9 cellular contexts compared by ENCODE assay signal in genomic region chr21:44085491-44086321, GRCh38. TPM values are rescaled to one million over a fixed set of nuclear protein-coding genes. Genes with fewer than 3 reads are reported as not detected.
A peak's percentile ranks its signal among the peaks of the same experiment; 100 is the strongest.
DNase-seq lines count a peak whose midpoint lies in the region; ATAC-seq, FAIRE-seq and TF ChIP-seq lines count a peak whose summit lies in the region.
"Had no signal": no experiment of that assay in that cellular context is flagged by ENCODE, and none has a peak within 500 bp of the region (broad histone marks: within the 10 kb centered on the region; RNA-seq: fewer than 3 reads in every experiment).

No MANE protein-coding gene starts in this region.

- H3K27me3 ChIP-seq in tibial nerve (no peaks in the 10 kb centered on the region), HepG2 (ENCODE audit: control insufficient read depth in 1 of 2, insufficient read depth in 2 of 2, low read length in 2 of 2) (no peaks in the 10 kb centered on the region)

- intact Hi-C loops in HepG2 (cut with micrococcal nuclease; ENCODE audit: unreplicated experiment) = no loop called here

- no peaks in the 10 kb centered on the region for H3K9me3 ChIP-seq in tibial nerve
- no peaks in the 10 kb centered on the region for H3K9me3 ChIP-seq in HepG2 (ENCODE audit: low read length)

- peak overlapping the region; percentile 97 to 98 for H3K27ac Mint-ChIP-seq in effector memory CD8-positive, alpha-beta T cell
- peak overlapping the region; percentile 59 for H3K27ac Mint-ChIP-seq in mesothelial cell of epicardium

- POLR2A ChIA-PET in HepG2 (lab: Yijun Ruan, JAX) = no interaction called here

- H3K4me1 Mint-ChIP-seq in activated T-cell treated with anti-CD3 and anti-CD28 coated beads, Interleukin-2, amount 50 U/mL, for 4 hours (ENCODE audit: low read depth) = peaks cover 98% of the 10 kb centered on the region
- peaks cover 92 to 94% of the 10 kb centered on the region in 2 donors for H3K4me1 Mint-ChIP-seq in effector memory CD8-positive, alpha-beta T cell (ENCODE audit: low read depth in 2 of 2)
- peaks cover 20% of the 10 kb centered on the region for H3K4me1 Mint-ChIP-seq in mesothelial cell of epicardium

- peaks cover 0 to 52% (median 46%) of the 10 kb centered on the region in 4 donors for H3K4me1 ChIP-seq in tibial nerve
- no peaks in the 10 kb centered on the region for H3K4me1 ChIP-seq in HepG2 (ENCODE audit: insufficient read depth, low read length)

- no peak for TF ChIP-seq RAD21 in HepG2 (CRISPR knock-in tag; IDR thresholded peaks at IDR 0.05)

- TF ChIP-seq POLR2A in tibial nerve (IDR thresholded peaks at IDR 0.05) (no peak), HepG2 (IDR thresholded peaks at IDR 0.05; ENCODE audit: insufficient read depth in 1 of 2, low read depth in 2 of 2, low read length in 2 of 2) (no peak)

- no peak overlapping the region for H3K9ac ChIP-seq in HepG2 (ENCODE audit: insufficient read depth, low read depth, low read length)

- TF ChIP-seq CTCF in mesothelial cell of epicardium (IDR thresholded peaks at IDR 0.05; ENCODE audit: unreplicated experiment) (no peak), tibial nerve (IDR thresholded peaks at IDR 0.05) (no peak), HepG2 (CRISPR knock-in tag; IDR thresholded peaks at IDR 0.05) (no peak)

- no peak for FAIRE-seq in HepG2 (lab: Jason Lieb, UNC)

- no peak overlapping the region for H3K4me2 ChIP-seq in HepG2 (ENCODE audit: low read depth, low read length)

- in situ Hi-C loops in HepG2 (cut with HindIII; ENCODE audit: extremely low pct_ligation_motif_present, low pct_unique_long_range_greater_than_20kb) = no loop called here

- DNase-seq in activated T-cell treated with anti-CD3 and anti-CD28 coated beads, Interleukin-2, amount 50 U/mL, for 4 hours = no peak
- DNase-seq in activated T-cell treated with anti-CD3 and anti-CD28 coated beads for 4 hours = no peak
- DNase-seq in effector memory CD8-positive, alpha-beta T cell = no peak
- DNase-seq in mesothelial cell of epicardium (ENCODE audit: low spot score in 2 of 2, unreplicated experiment in 2 of 2) = no peak
- DNase-seq in tibial nerve (ENCODE audit: low spot score in 2 of 2) = no peak
- no peak for DNase-seq in iPS-NIHi7 (ENCODE audit: extremely low spot score)
- DNase-seq in HepG2 (ENCODE audit: low spot score) = no peak
- DNase-seq in NCI-H2107 (lab: John Stamatoyannopoulos, UW) = no peak
- DNase-seq: NCI-H510A had no signal

- no peaks in the 10 kb centered on the region for H3K27me3 Mint-ChIP-seq in activated T-cell treated with anti-CD3 and anti-CD28 coated beads, Interleukin-2, amount 50 U/mL, for 4 hours (ENCODE audit: low read depth)
- no peaks in the 10 kb centered on the region for H3K27me3 Mint-ChIP-seq in effector memory CD8-positive, alpha-beta T cell
- no peaks in the 10 kb centered on the region for H3K27me3 Mint-ChIP-seq in mesothelial cell of epicardium (ENCODE audit: low read depth)

- H3K36me3 Mint-ChIP-seq in activated T-cell treated with anti-CD3 and anti-CD28 coated beads, Interleukin-2, amount 50 U/mL, for 4 hours (ENCODE audit: insufficient read depth) = peaks cover 61% of the 10 kb centered on the region
- H3K36me3 Mint-ChIP-seq in effector memory CD8-positive, alpha-beta T cell (ENCODE audit: insufficient read depth) = peaks cover 88% of the 10 kb centered on the region
- peaks cover 45% of the 10 kb centered on the region for H3K36me3 Mint-ChIP-seq in mesothelial cell of epicardium

- H3K36me3 ChIP-seq in tibial nerve (peaks cover 0 to 82% (median 18%) of the 10 kb centered on the region in 3 donors), HepG2 (replicated peaks in 1 of 2; ENCODE audit: control insufficient read depth in 1 of 2, insufficient read depth in 2 of 2, low read length in 2 of 2) (peaks cover 17 to 76% of the 10 kb centered on the region in 2 experiments; a peak in 4 of 5 replicates)

- TF ChIP-seq EP300 in tibial nerve (IDR thresholded peaks at IDR 0.05) (peak in 1 of 2 donors; percentile 82), HepG2 (IDR thresholded peaks at IDR 0.05; ENCODE audit: low read depth in 2 of 2, low read length in 2 of 2) (no peak), HepG2 (CRISPR knock-in tag; IDR thresholded peaks at IDR 0.05; ENCODE audit: borderline replicate concordance) (no peak)

- CTCF ChIA-PET in HepG2 (lab: Yijun Ruan, JAX; ENCODE audit: low intra/inter-chr PET ratio, low total read pairs) = no interaction called here

- no peak overlapping the region for H3K4me3 ChIP-seq in tibial nerve
- H3K4me3 ChIP-seq in HepG2 (replicated peaks in 1 of 3; ENCODE audit: insufficient read depth in 1 of 3, low read depth in 2 of 3, low read length in 3 of 3) = no peak overlapping the region

- H3K4me3 Mint-ChIP-seq in activated T-cell treated with anti-CD3 and anti-CD28 coated beads, Interleukin-2, amount 50 U/mL, for 4 hours = peak overlapping the region; percentile 67
- peak overlapping the region; percentile 83 to 87 for H3K4me3 Mint-ChIP-seq in effector memory CD8-positive, alpha-beta T cell
- H3K4me3 Mint-ChIP-seq in mesothelial cell of epicardium = no peak overlapping the region

- 42 to 45% methylated on average over 15 of the region's 15 CpGs for WGBS in tibial nerve, 2 donors
- WGBS in HepG2 (ENCODE audit: low lambda C conversion rate) = 95% methylated on average over 15 of the region's 15 CpGs

- BruUV-seq in HepG2 (replicated peaks; lab: Mats Ljungman, UMichigan) = no TSS peak

- no peaks in the 10 kb centered on the region for H3K79me2 ChIP-seq in HepG2 (ENCODE audit: insufficient read depth, low read length)

- ATAC-seq in activated T-cell treated with anti-CD3 and anti-CD28 coated beads, Interleukin-2, amount 50 U/mL, for 4 hours = no peak
- no peak for ATAC-seq in effector memory CD8-positive, alpha-beta T cell (replicated peaks)
- no peak for ATAC-seq in HepG2

- H4K20me1 ChIP-seq in HepG2 (ENCODE audit: insufficient read depth, low read length) = no peaks in the 10 kb centered on the region

- H3K9me3 Mint-ChIP-seq in activated T-cell treated with anti-CD3 and anti-CD28 coated beads, Interleukin-2, amount 50 U/mL, for 4 hours = no peaks in the 10 kb centered on the region
- no peaks in the 10 kb centered on the region for H3K9me3 Mint-ChIP-seq in effector memory CD8-positive, alpha-beta T cell
- H3K9me3 Mint-ChIP-seq in mesothelial cell of epicardium = no peaks in the 10 kb centered on the region

- H2AFZ ChIP-seq in HepG2 (ENCODE audit: low read length) = no peak overlapping the region

- H3K27ac ChIP-seq in tibial nerve = peak overlapping the region; percentile 80 to 90 (median 88)
- no peak overlapping the region for H3K27ac ChIP-seq in HepG2 (ENCODE audit: extremely low read length, insufficient read depth, low read length)

RNA-seq across cellular contexts. Expression of gene PWP2, which starts 21.5 kb away (rescaled TPM):
- total RNA-seq in activated T-cell treated with anti-CD3 and anti-CD28 coated beads, Interleukin-2, amount 50 U/mL, for 4 hours = 100 to 1,000 TPM in 1 of 3 donors, 10 to 100 TPM in 2; 24.6 to 145 (median 27.1) TPM
- total RNA-seq in mesothelial cell of epicardium = 2.3 to 7.5 TPM (median 3.1 TPM) in 3 replicates
- 10 to 100 TPM in 3 of 4 donors, 1 to 10 TPM in 1; 4.7 to 22.0 (median 14.2) TPM for total RNA-seq in tibial nerve
- 17.0 and 17.7 TPM in 2 replicates for total RNA-seq in HepG2 (2016; rRNA removed; fragmentation: Illumina TruSeq; extraction: Trizol)
- 3.0 and 3.7 TPM in 2 replicates for total RNA-seq in HepG2 (2016; cell fraction: cytosol; rRNA removed; fragmentation: Illumina TruSeq; extraction: Trizol; ENCODE audit: low read depth)
- 19.8 TPM in 2 replicates for total RNA-seq in HepG2 (2016; cell fraction: insoluble cytoplasmic fraction; rRNA removed; fragmentation: Illumina TruSeq; extraction: Trizol)
- 4.1 and 5.3 TPM in 2 replicates for total RNA-seq in HepG2 (2016; cell fraction: membrane; rRNA removed; fragmentation: Illumina TruSeq; extraction: Trizol)
- 10.7 and 12.9 TPM in 2 replicates for total RNA-seq in HepG2 (2016; cell fraction: nucleus; rRNA removed; fragmentation: Illumina TruSeq; extraction: Trizol)
- 7.7 and 9.6 TPM in 2 replicates for polyA plus RNA-seq in HepG2 (2011; rRNA removed)
- 8.8 and 8.9 TPM in 2 replicates for polyA plus RNA-seq in HepG2 (2011; cell fraction: cytosol; rRNA removed)
- 16.7 and 17.7 TPM in 2 replicates for polyA plus RNA-seq in HepG2 (2011; cell fraction: nucleus; rRNA removed)
- polyA plus RNA-seq in HepG2 (2012) = 7.5 and 10.4 TPM in 2 replicates
- 0.66 and 0.87 TPM in 2 replicates for polyA plus RNA-seq in HepG2 (2016; cell fraction: cytosol; fragmentation: Illumina TruSeq; extraction: Trizol; ENCODE audit: low read depth)
- 9.5 and 12.0 TPM in 2 replicates for polyA plus RNA-seq in HepG2 (2016; cell fraction: insoluble cytoplasmic fraction; fragmentation: Illumina TruSeq; extraction: Trizol; ENCODE audit: low read depth)
- 0.99 and 1.2 TPM in 2 replicates for polyA plus RNA-seq in HepG2 (2016; cell fraction: membrane; fragmentation: Illumina TruSeq; extraction: Trizol; ENCODE audit: low read depth)
- 13.3 and 15.6 TPM in 2 replicates for polyA plus RNA-seq in HepG2 (2016; cell fraction: nucleus; fragmentation: Illumina TruSeq; extraction: Trizol; ENCODE audit: insufficient read depth, low read depth)
- polyA minus RNA-seq in HepG2 (2011; rRNA and poly(A)+ RNA removed; ENCODE audit: low replicate concordance) = 18.7 and 28.7 TPM in 2 replicates
- 6.6 and 6.7 TPM in 2 replicates for polyA minus RNA-seq in HepG2 (2011; cell fraction: cytosol; rRNA and poly(A)+ RNA removed)
- 12.1 and 13.9 TPM in 2 replicates for polyA minus RNA-seq in HepG2 (2011; cell fraction: nucleus; rRNA and poly(A)+ RNA removed)

RNA-seq across cellular contexts. Expression of gene GATD3, which starts 47.8 kb away (rescaled TPM):
- 10 to 100 TPM in 1 of 3 donors, 1 to 10 TPM in 2; 7.3 to 63.8 (median 9.3) TPM for total RNA-seq in activated T-cell treated with anti-CD3 and anti-CD28 coated beads, Interleukin-2, amount 50 U/mL, for 4 hours
- 17.2 to 20.4 TPM (median 18.8 TPM) in 3 replicates for total RNA-seq in mesothelial cell of epicardium
- total RNA-seq in tibial nerve = 10 to 100 TPM; 14.9 to 45.0 (median 30.2) TPM
- total RNA-seq in HepG2 (2016; rRNA removed; fragmentation: Illumina TruSeq; extraction: Trizol) = 25.7 and 38.9 TPM in 2 replicates
- 7.6 and 8.8 TPM in 2 replicates for total RNA-seq in HepG2 (2016; cell fraction: cytosol; rRNA removed; fragmentation: Illumina TruSeq; extraction: Trizol; ENCODE audit: low read depth)
- 30.3 and 32.1 TPM in 2 replicates for total RNA-seq in HepG2 (2016; cell fraction: insoluble cytoplasmic fraction; rRNA removed; fragmentation: Illumina TruSeq; extraction: Trizol)
- 11.3 and 13.7 TPM in 2 replicates for total RNA-seq in HepG2 (2016; cell fraction: membrane; rRNA removed; fragmentation: Illumina TruSeq; extraction: Trizol)
- total RNA-seq in HepG2 (2016; cell fraction: nucleus; rRNA removed; fragmentation: Illumina TruSeq; extraction: Trizol) = 17.4 and 20.1 TPM in 2 replicates
- polyA plus RNA-seq in HepG2 (2011; rRNA removed) = 24.2 and 31.8 TPM in 2 replicates
- 28.0 and 35.4 TPM in 2 replicates for polyA plus RNA-seq in HepG2 (2011; cell fraction: cytosol; rRNA removed)
- 115 and 120 TPM in 2 replicates for polyA plus RNA-seq in HepG2 (2011; cell fraction: nucleus; rRNA removed)
- polyA plus RNA-seq in HepG2 (2012) = 19.3 and 24.3 TPM in 2 replicates
- polyA plus RNA-seq in HepG2 (2016; cell fraction: cytosol; fragmentation: Illumina TruSeq; extraction: Trizol; ENCODE audit: low read depth) = 8.7 TPM in 2 replicates
- polyA plus RNA-seq in HepG2 (2016; cell fraction: insoluble cytoplasmic fraction; fragmentation: Illumina TruSeq; extraction: Trizol; ENCODE audit: low read depth) = 41.9 and 46.2 TPM in 2 replicates
- 12.9 and 13.2 TPM in 2 replicates for polyA plus RNA-seq in HepG2 (2016; cell fraction: membrane; fragmentation: Illumina TruSeq; extraction: Trizol; ENCODE audit: low read depth)
- 48.1 and 49.2 TPM in 2 replicates for polyA plus RNA-seq in HepG2 (2016; cell fraction: nucleus; fragmentation: Illumina TruSeq; extraction: Trizol; ENCODE audit: insufficient read depth, low read depth)
- 19.6 and 28.8 TPM in 2 replicates for polyA minus RNA-seq in HepG2 (2011; rRNA and poly(A)+ RNA removed; ENCODE audit: low replicate concordance)
- polyA minus RNA-seq in HepG2 (2011; cell fraction: cytosol; rRNA and poly(A)+ RNA removed) = 11.9 and 18.7 TPM in 2 replicates
- 29.5 and 31.3 TPM in 2 replicates for polyA minus RNA-seq in HepG2 (2011; cell fraction: nucleus; rRNA and poly(A)+ RNA removed)
